In the genomic region with DNA sequence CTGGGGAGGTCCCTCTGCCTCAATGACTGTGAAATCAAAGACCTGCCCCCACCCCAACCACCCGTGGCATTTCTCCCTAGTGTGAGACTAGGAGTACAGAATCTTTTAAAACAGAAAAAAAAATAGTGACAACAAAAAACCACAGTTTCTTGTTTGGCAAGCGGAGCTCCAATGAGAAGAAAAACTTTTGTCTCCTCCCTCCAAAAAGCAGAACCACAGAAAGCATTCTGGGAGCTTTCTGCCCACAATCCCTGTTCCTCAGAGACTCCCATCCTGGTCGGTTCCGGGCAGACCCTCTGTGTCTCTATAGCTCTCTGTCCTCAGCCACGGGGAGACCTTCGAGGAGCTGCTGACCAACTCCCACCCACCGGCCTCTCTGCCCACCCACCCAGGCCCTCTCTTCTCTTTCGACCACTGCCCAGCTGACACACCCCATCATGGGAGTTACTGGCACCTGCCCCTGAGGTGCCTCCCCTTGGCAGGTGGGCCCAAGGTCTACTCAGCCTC, we compare ENCODE assay signal across 9 cellular contexts. TPM values are rescaled to one million over a fixed set of nuclear protein-coding genes. Genes with fewer than 3 reads are reported as not detected.
DNase-seq lines count a peak whose midpoint lies in the region; ATAC-seq and TF ChIP-seq lines count a peak whose summit lies in the region.
"Had no signal": no experiment of that assay in that cellular context is flagged by ENCODE, and none has a peak within 500 bp of the region (broad histone marks: within the 10 kb centered on the region; RNA-seq: fewer than 3 reads in every experiment).

No MANE protein-coding gene starts in this region.

- CTCF ChIA-PET in activated CD4-positive, alpha-beta memory T cell treated with anti-CD3 and anti-CD28 coated beads, Interleukin-2, amount 10 ng/mL, durations not matched to agents 7 days and 5 days (lab: Charles Lee) = interaction anchor here (0.7 to 1.1 kb wide), 2 partner anchors 82 to 165 kb away, joined by 3 read pairs; no protein-coding TSS in a partner anchor

- H3K27me3 Mint-ChIP-seq in activated CD4-positive, alpha-beta memory T cell treated with anti-CD3 and anti-CD28 coated beads, Interleukin-2, amount 10 ng/mL, durations not matched to agents 7 days and 5 days = no peaks in the 10 kb centered on the region

- H3K36me3 Mint-ChIP-seq in activated CD4-positive, alpha-beta memory T cell treated with anti-CD3 and anti-CD28 coated beads, Interleukin-2, amount 10 ng/mL, durations not matched to agents 7 days and 5 days (ENCODE audit: low read depth) = peaks cover 87% of the 10 kb centered on the region

- ATAC-seq in omental fat pad (ENCODE audit: low FRiP score) (no peak), HG02759 (IDR thresholded peaks at IDR 0.05; ENCODE audit: unreplicated experiment) (no peak)

- no peak for TF ChIP-seq CTCF in omental fat pad (IDR thresholded peaks at IDR 0.05)

- peak; percentile 29 for DNase-seq in stimulated activated naive CD4-positive, alpha-beta T cell treated with Interleukin-2 at 50 U/mL for 16 hours (lab: John Stamatoyannopoulos, UW)
- no peak for DNase-seq in stimulated activated naive CD4-positive, alpha-beta T cell (lab: John Stamatoyannopoulos, UW)
- no peak for DNase-seq in activated CD4-positive, alpha-beta memory T cell treated with anti-CD3 and anti-CD28 coated beads, Interleukin-2, amount 10 ng/mL, durations not matched to agents 7 days and 5 days
- peak; percentile 81 for DNase-seq in medulla oblongata (ENCODE audit: extremely low spot score)
- DNase-seq in GM03348 (ENCODE audit: low spot score) = no peak
- DNase-seq in omental fat pad (ENCODE audit: low spot score) = no peak
- DNase-seq in activated effector memory CD4-positive, alpha-beta T cell treated with anti-CD3 and anti-CD28 coated beads, Interleukin-2, amount 50 U/mL, for 16 hours = no peak
- DNase-seq: DMS 273 treated with DMSO at 0.1 percent for 48 hours had no signal

- peaks cover 6% of the 10 kb centered on the region for H3K4me1 Mint-ChIP-seq in activated CD4-positive, alpha-beta memory T cell treated with anti-CD3 and anti-CD28 coated beads, Interleukin-2, amount 10 ng/mL, durations not matched to agents 7 days and 5 days

- H3K4me3 Mint-ChIP-seq in activated CD4-positive, alpha-beta memory T cell treated with anti-CD3 and anti-CD28 coated beads, Interleukin-2, amount 10 ng/mL, durations not matched to agents 7 days and 5 days = peak overlapping the region; percentile 98

- no peaks in the 10 kb centered on the region for H3K9me3 Mint-ChIP-seq in activated CD4-positive, alpha-beta memory T cell treated with anti-CD3 and anti-CD28 coated beads, Interleukin-2, amount 10 ng/mL, durations not matched to agents 7 days and 5 days

- POLR2A ChIA-PET in activated CD4-positive, alpha-beta memory T cell treated with anti-CD3 and anti-CD28 coated beads, Interleukin-2, amount 10 ng/mL, durations not matched to agents 7 days and 5 days (lab: Charles Lee) = interaction anchor here (0.7 to 1.6 kb wide), 7 partner anchors 17 to 106 kb away, joined by 3 to 11 read pairs (median 4); no protein-coding TSS in a partner anchor

- peak overlapping the region; percentile 97 for H3K27ac Mint-ChIP-seq in activated CD4-positive, alpha-beta memory T cell treated with anti-CD3 and anti-CD28 coated beads, Interleukin-2, amount 10 ng/mL, durations not matched to agents 7 days and 5 days

RNA-seq across cellular contexts. Expression of gene PREX1, which starts 4.9 kb away (rescaled TPM):
- 100 to 1,000 TPM; 158 to 160 TPM for total RNA-seq in activated CD4-positive, alpha-beta memory T cell treated with anti-CD3 and anti-CD28 coated beads, Interleukin-2, amount 10 ng/mL, durations not matched to agents 7 days and 5 days
- 100 to 1,000 TPM in 1 of 4 donors, 10 to 100 TPM in 3; 29.5 to 121 (median 40.9) TPM for total RNA-seq in omental fat pad

Comparison
In these comparisons a context has a peak if more than half of its experiments do, and no peak if none do; other contexts are left out.
1. DNase-seq: peak in stimulated activated naive CD4-positive, alpha-beta T cell treated with Interleukin-2 at 50 U/mL for 16 hours (single experiment) and medulla oblongata (single experiment); none in stimulated activated naive CD4-positive, alpha-beta T cell (0 of 6), activated CD4-positive, alpha-beta memory T cell treated with anti-CD3 and anti-CD28 coated beads, Interleukin-2, amount 10 ng/mL, durations not matched to agents 7 days and 5 days (single experiment), GM03348 (single experiment), omental fat pad (single experiment) and activated effector memory CD4-positive, alpha-beta T cell treated with anti-CD3 and anti-CD28 coated beads, Interleukin-2, amount 50 U/mL, for 16 hours (single experiment).